Comparison of ENCODE assay signal across 8 cellular contexts in genomic region chr3:81760924-81761903, GRCh38. TPM values are rescaled to one million over a fixed set of nuclear protein-coding genes. Genes with fewer than 3 reads are reported as not detected.
DNase-seq lines count a peak whose midpoint lies in the region; ATAC-seq and TF ChIP-seq lines count a peak whose summit lies in the region.

GBE1 (minus strand) TSS chr3:81761645; CDS start chr3:81761517, 128 bp downstream.

- under 1% methylated on average over 26 of the region's 88 CpGs for WGBS in right lobe of liver (ENCODE audit: insufficient coverage, low coverage, low lambda C conversion rate, missing lambda C conversion rate)

- peak within 1 kb of the TSS; percentile 54 to 91 (median 82) for H3K4me3 ChIP-seq in dorsolateral prefrontal cortex
- H3K4me3 ChIP-seq in right lobe of liver = peak within 1 kb of the TSS; percentile 59 to 85 (median 74)

- intact Hi-C loops in dorsolateral prefrontal cortex (cut with DNase I) (no loop called here), right lobe of liver (cut with DNase I) (no loop called here)

- H3K27me3 ChIP-seq in dorsolateral prefrontal cortex (no peaks in the 10 kb centered on the region), right lobe of liver (no peaks in the 10 kb centered on the region)

- TF ChIP-seq POLR2A in right lobe of liver (IDR thresholded peaks at IDR 0.05) = peak; percentile 94

- ATAC-seq in GM19328 (IDR thresholded peaks at IDR 0.05; ENCODE audit: unreplicated experiment) (peak; percentile 88), HG03520 (IDR thresholded peaks at IDR 0.05; ENCODE audit: unreplicated experiment) (peak; percentile 87), right lobe of liver (peak; percentile 87 to 95 (median 91))

- peak in 42 of 56 donors; percentile 4 to 53 (median 34) for TF ChIP-seq CTCF in dorsolateral prefrontal cortex (IDR thresholded peaks at IDR 0.05 in 54 of 56, conservative IDR thresholded peaks at IDR 0.05 in 2 of 56; ENCODE audit: low read depth in 1 of 56, partially characterized antibody in 56 of 56)
- TF ChIP-seq CTCF in right lobe of liver (IDR thresholded peaks at IDR 0.05) = peak; percentile 27 to 43 (median 30)

- no peaks in the 10 kb centered on the region for H3K9me3 ChIP-seq in right lobe of liver

- H3K36me3 ChIP-seq in right lobe of liver = no peaks in the 10 kb centered on the region

- H3K27ac ChIP-seq in dorsolateral prefrontal cortex = peak within 1 kb of the TSS; percentile 88 to 100 (median 97)
- H3K27ac ChIP-seq in right lobe of liver = peak within 1 kb of the TSS; percentile 97 to 98 (median 97)

- peaks cover 0 to 21% (median 10%) of the 10 kb centered on the region in 4 donors for H3K4me1 ChIP-seq in right lobe of liver

- DNase-seq in CD1c-positive myeloid dendritic cell (ENCODE audit: extremely low spot score) (peak; percentile 98), NCI-H774 (lab: John Stamatoyannopoulos, UW) (peak; percentile 74), dorsolateral prefrontal cortex (peak; percentile 79 to 93 (median 86)), right lobe of liver (peak; percentile 97 to 98 (median 97))
- DNase-seq in activated CD4-positive, alpha-beta T cell treated with anti-CD3 and anti-CD28 coated beads, Interleukin-2, amount 50 U/mL, for 48 hours = peak; percentile 86 to 91
- DNase-seq in stimulated activated CD4-positive, alpha-beta T cell treated with anti-CD3 and anti-CD28 coated beads, Interleukin-4, amount 100 ng/mL, for 4 hours = peak; percentile 81 to 83

RNA-seq across cellular contexts. Expression of gene GBE1, which starts in this region (rescaled TPM):
- total RNA-seq in dorsolateral prefrontal cortex = 10 to 100 TPM in 114 of 120 experiments, 1 to 10 TPM in 6; 8.8 to 26.0 (median 14.3) TPM
- total RNA-seq in right lobe of liver = 10 to 100 TPM; 27.3 to 66.0 (median 57.3) TPM

Comparison
In these comparisons a context has a peak if more than half of its experiments do, and no peak if none do; other contexts are left out.
1. Peak in every context shown above with its lines: DNase-seq, ATAC-seq, H3K4me3 ChIP-seq and H3K27ac ChIP-seq.